35 cellular contexts compared by ENCODE assay signal in the genomic region with DNA sequence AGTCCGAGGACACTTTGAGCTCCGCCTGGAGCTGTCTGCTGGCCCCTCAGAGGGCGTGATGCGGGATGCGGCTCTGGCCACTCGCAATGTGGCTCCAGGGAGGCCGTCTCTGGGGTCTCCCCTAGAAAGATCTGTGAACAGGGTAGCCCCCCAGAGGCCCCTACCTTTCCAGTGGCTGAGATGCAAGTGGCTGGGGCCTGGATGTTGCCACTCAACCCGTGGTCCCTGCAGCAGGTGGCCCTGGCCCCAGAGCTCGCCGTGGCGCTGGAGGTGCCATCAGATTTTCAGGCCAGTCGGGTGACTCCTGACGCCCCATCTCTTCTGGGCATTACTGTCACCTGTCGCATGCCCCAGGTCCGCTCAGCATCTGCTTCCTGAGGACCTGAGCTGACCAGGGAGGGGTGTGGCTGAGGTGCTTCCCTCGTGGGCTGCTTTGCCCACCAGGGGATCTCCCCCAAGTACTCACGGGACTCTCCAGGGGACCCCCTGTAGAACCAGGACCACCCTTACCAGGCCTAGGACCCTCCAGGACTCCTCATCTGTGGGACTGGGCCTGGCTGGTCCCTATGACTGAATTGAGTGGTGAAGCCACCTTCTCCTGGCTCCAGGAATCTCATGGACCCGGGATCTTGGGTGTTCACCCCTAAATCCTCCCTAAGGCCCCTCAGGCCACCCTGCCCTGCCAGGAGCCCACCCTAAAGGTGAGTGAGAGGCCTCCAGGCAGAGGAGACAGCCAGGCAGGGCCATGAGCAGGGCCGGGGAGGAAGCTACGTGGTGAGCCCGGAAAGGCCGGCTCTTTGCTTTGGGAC.
"Had no signal": no experiment of that assay in that cellular context is flagged by ENCODE, and none has a peak within 500 bp of the region (broad histone marks: within the 10 kb centered on the region; RNA-seq: fewer than 3 reads in every experiment).

No MANE protein-coding gene starts in this region.

- ATAC-seq: activated CD4-positive, CD25-positive, alpha-beta regulatory T cell treated with anti-CD3 and anti-CD28 coated beads, Interleukin-2, amount 50 U/mL, for 24 hours; activated T-cell treated with anti-CD3 and anti-CD28 coated beads, Interleukin-2, amount 50 U/mL, for 4 hours; activated T-helper 17 cell treated with anti-CD3 and anti-CD28 coated beads, Interleukin-2, amount 50 U/mL, for 72 hours; effector memory CD8-positive, alpha-beta T cell; gastroesophageal sphincter; naive thymus-derived CD8-positive, alpha-beta T cell; stimulated activated naive B cell treated with anti-CD40 and anti-IgM and Interleukin-4, amounts not matched to agents 10 μg/mL and 1 μg/mL and 100 μg/mL, for 72 hours; upper lobe of right lung had no signal

- H3K4me1 ChIP-seq: gastroesophageal sphincter, sigmoid colon, stomach, thyroid gland, upper lobe of right lung had no signal

- H3K27ac ChIP-seq: coronary artery, dorsolateral prefrontal cortex, gastroesophageal sphincter, sigmoid colon, stomach, thyroid gland, upper lobe of right lung, WERI-Rb-1 had no signal

- H3K4me1 Mint-ChIP-seq: activated T-helper 17 cell treated with anti-CD3 and anti-CD28 coated beads, Interleukin-2, amount 50 U/mL, for 72 hours; memory B cell; naive thymus-derived CD8-positive, alpha-beta T cell; stimulated activated naive B cell treated with anti-CD40 and anti-IgM and Interleukin-4, amounts not matched to agents 10 μg/mL and 1 μg/mL and 100 μg/mL, for 72 hours had no signal

- H3K27ac Mint-ChIP-seq: activated T-helper 17 cell treated with anti-CD3 and anti-CD28 coated beads, Interleukin-2, amount 50 U/mL, for 72 hours; effector memory CD8-positive, alpha-beta T cell; memory B cell; progenitor cell of endocrine pancreas; stimulated activated naive B cell treated with anti-CD40 and anti-IgM and Interleukin-4, amounts not matched to agents 10 μg/mL and 1 μg/mL and 100 μg/mL, for 72 hours; T-helper 1 cell treated with Interleukin-12 subunit alpha and Interleukin-12 subunit beta and Interleukin-4 antibody, amounts not matched to agents 30 μg/mL and 1 μg/mL, for 36 hours had no signal

- FAIRE-seq: keratinocyte, small intestine, TTC549 had no signal

- H3K4me3 Mint-ChIP-seq: activated T-cell treated with anti-CD3 and anti-CD28 coated beads, Interleukin-2, amount 50 U/mL, for 4 hours; activated T-helper 17 cell treated with anti-CD3 and anti-CD28 coated beads, Interleukin-2, amount 50 U/mL, for 72 hours; effector memory CD8-positive, alpha-beta T cell; memory B cell; naive thymus-derived CD8-positive, alpha-beta T cell; stimulated activated naive B cell treated with anti-CD40 and anti-IgM and Interleukin-4, amounts not matched to agents 10 μg/mL and 1 μg/mL and 100 μg/mL, for 72 hours; T-helper 1 cell treated with Interleukin-12 subunit alpha and Interleukin-12 subunit beta and Interleukin-4 antibody, amounts not matched to agents 30 μg/mL and 1 μg/mL, for 36 hours had no signal

- H3K9me3 ChIP-seq: sigmoid colon, stomach, thyroid gland, upper lobe of right lung had no signal

- H3K4me3 ChIP-seq: coronary artery, dorsolateral prefrontal cortex, gastroesophageal sphincter, sigmoid colon, stomach, thyroid gland, upper lobe of right lung had no signal

- H3K36me3 ChIP-seq: gastroesophageal sphincter, sigmoid colon, stomach, thyroid gland, upper lobe of right lung, WERI-Rb-1 had no signal

- H3K27me3 ChIP-seq: thyroid gland had no signal

- H3K36me3 Mint-ChIP-seq: memory B cell; naive thymus-derived CD8-positive, alpha-beta T cell had no signal

- DNase-seq: activated CD4-positive, alpha-beta T cell treated with anti-CD3 and anti-CD28 coated beads for 48 hours; activated CD4-positive, alpha-beta T cell treated with anti-CD3 and anti-CD28 coated beads, Interleukin-2, amount 50 U/mL, for 48 hours; activated CD8-positive, alpha-beta memory T cell treated with anti-CD3 and anti-CD28 coated beads, Interleukin-2, amount 50 U/mL, for 48 hours; activated gamma-delta T cell treated with Interleukin-2 at 50 U/mL for 16 hours; activated naive CD4-positive, alpha-beta T cell treated with anti-CD3 and anti-CD28 coated beads, Interleukin-2, amount 50 U/mL, for 16 hours; activated T-cell treated with anti-CD3 and anti-CD28 coated beads, Interleukin-2, amount 50 U/mL, for 4 hours; amygdala; cerebellar nuclear complex; effector memory CD8-positive, alpha-beta T cell; erythroblast; hippocampal formation; left colon; midbrain; retina; sigmoid colon; small intestine; stimulated activated CD4-positive, alpha-beta T cell treated with anti-CD3 and anti-CD28 coated beads, Interleukin-1b, Interleukin-23, amount 100 ng/mL, for 48 hours; stimulated activated naive B cell treated with anti-CD40 and anti-IgM and Interleukin-4, amounts not matched to agents 10 μg/mL and 1 μg/mL and 100 μg/mL, for 72 hours; stomach; SW 1271; T-helper 9 cell; thyroid gland; upper lobe of right lung; WERI-Rb-1 had no signal

- H3K9me3 Mint-ChIP-seq: activated T-cell treated with anti-CD3 and anti-CD28 coated beads, Interleukin-2, amount 50 U/mL, for 4 hours; activated T-helper 17 cell treated with anti-CD3 and anti-CD28 coated beads, Interleukin-2, amount 50 U/mL, for 72 hours; effector memory CD8-positive, alpha-beta T cell; memory B cell; T-helper 1 cell treated with Interleukin-12 subunit alpha and Interleukin-12 subunit beta and Interleukin-4 antibody, amounts not matched to agents 30 μg/mL and 1 μg/mL, for 36 hours had no signal
